Comparison of ENCODE assay signal across 16 cellular contexts in the genomic region with DNA sequence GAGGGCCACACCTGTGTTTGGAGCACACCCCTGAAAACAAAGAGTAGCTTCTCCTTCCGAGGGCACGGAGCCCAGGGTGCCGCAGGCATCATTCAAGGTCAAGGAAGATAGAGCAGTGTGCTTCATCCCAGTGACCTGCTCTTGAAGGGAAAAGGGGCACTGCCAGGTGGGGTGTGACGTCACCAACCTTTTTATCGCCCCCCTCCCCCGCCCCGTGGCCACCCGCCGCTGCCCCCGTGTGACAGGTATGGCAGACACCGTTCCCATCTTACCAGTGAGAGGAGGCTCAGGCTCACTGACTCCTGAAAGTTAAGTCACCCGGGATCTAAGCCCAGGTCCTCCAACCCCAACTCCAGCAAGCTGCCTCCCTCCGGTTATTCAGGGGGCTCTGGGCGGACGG.
DNase-seq lines count a peak whose midpoint lies in the region; ATAC-seq and TF ChIP-seq lines count a peak whose summit lies in the region.
"Had no signal": no experiment of that assay in that cellular context is flagged by ENCODE, and none has a peak within 500 bp of the region (broad histone marks: within the 10 kb centered on the region; RNA-seq: fewer than 3 reads in every experiment).

No MANE protein-coding gene starts in this region.

- H3K56ac ChIP-seq in mesendoderm (ENCODE audit: low read length): no peak overlapping the region

- TF ChIP-seq CTCF in GM23338 (conservative IDR thresholded peaks at IDR 0.05; ENCODE audit: low read depth in 2 of 2) (no peak; a peak in 1 of 4 replicates), HCT116 (IDR thresholded peaks at IDR 0.05 in 2 of 3, conservative IDR thresholded peaks at IDR 0.05 in 1 of 3; ENCODE audit: borderline replicate concordance in 1 of 3, insufficient read depth in 1 of 3, low read depth in 2 of 3, low read length in 2 of 3) (no peak), endodermal cell (conservative IDR thresholded peaks at IDR 0.05) (peak; percentile 35)

- H3K79me2 ChIP-seq in GM23338 (replicated peaks; ENCODE audit: insufficient read depth) (no peaks in the 10 kb centered on the region), HCT116 (ENCODE audit: insufficient read depth, low read length) (no peaks in the 10 kb centered on the region), mesendoderm (ENCODE audit: control insufficient read depth, insufficient read depth, low read length) (no peaks in the 10 kb centered on the region)

- TF ChIP-seq RAD21 in HCT116 (IDR thresholded peaks at IDR 0.05; ENCODE audit: low read depth): no peak

- H3K36me3 Mint-ChIP-seq in GM23338 (ENCODE audit: low read depth) (no peaks in the 10 kb centered on the region), endodermal cell (ENCODE audit: low read depth) (no peaks in the 10 kb centered on the region)
- H3K36me3 Mint-ChIP-seq: CD4-positive, CD25-positive, alpha-beta regulatory T cell had no signal

- H4K8ac ChIP-seq in mesendoderm (ENCODE audit: low read depth, low read length): no peak overlapping the region

- H3K23ac ChIP-seq in mesendoderm (ENCODE audit: low read length): no peak overlapping the region

- ATAC-seq in GM23338: peak; percentile 42
- ATAC-seq in HCT116: peak; percentile 42; the same call in 1 of the 2 replicates
- ATAC-seq in left ventricle myocardium superior: no peak
- no peak for ATAC-seq in HG03457 (IDR thresholded peaks at IDR 0.05; ENCODE audit: unreplicated experiment)

- no TSS peak for BruUV-seq in HCT116 (replicated peaks; lab: Mats Ljungman, UMichigan)

- no peaks in the 10 kb centered on the region for H3K79me1 ChIP-seq in mesendoderm (ENCODE audit: low read length)

- TF ChIP-seq POLR2A in HCT116 (IDR thresholded peaks at IDR 0.05; ENCODE audit: borderline replicate concordance, extremely low read depth, insufficient read depth, insufficient read length): no peak

- CTCF ChIA-PET in HCT116 (lab: Charles Lee): no interaction called here

- intact Hi-C loops in HCT116 (cut with micrococcal nuclease) (no loop called here), left ventricle myocardium superior (cut with micrococcal nuclease) (no loop called here)

- no peak overlapping the region for H2AK5ac ChIP-seq in mesendoderm (ENCODE audit: low read length)

- H3K4ac ChIP-seq in mesendoderm (ENCODE audit: low read depth, low read length): no peak overlapping the region

- H3K27ac ChIP-seq in GM23338 (ENCODE audit: low read depth): no peak overlapping the region
- H3K27ac ChIP-seq in HCT116 (ENCODE audit: low read depth, low read length): no peak overlapping the region
- no peak overlapping the region for H3K27ac ChIP-seq in endodermal cell (ENCODE audit: low read depth, low read length)
- H3K27ac ChIP-seq in mesendoderm (ENCODE audit: low read depth, low read length): no peak overlapping the region

- H2BK120ac ChIP-seq in mesendoderm (ENCODE audit: low read depth, low read length): no peak overlapping the region

- H3K9me2 ChIP-seq in GM23338 (ENCODE audit: insufficient read depth) (no peaks in the 10 kb centered on the region), HCT116 (ENCODE audit: insufficient read depth) (no peaks in the 10 kb centered on the region)

- H3K4me3 ChIP-seq in GM23338 (no peak overlapping the region), HCT116 (replicated peaks in 1 of 2; ENCODE audit: low read depth in 1 of 2, low read length in 2 of 2) (no peak overlapping the region), endodermal cell (ENCODE audit: low read length) (no peak overlapping the region), mesendoderm (ENCODE audit: low read length) (no peak overlapping the region)
- H3K4me3 ChIP-seq: HAP-1 had no signal

- H3K27me3 Mint-ChIP-seq in GM23338 (ENCODE audit: insufficient read depth, low read depth, poor library complexity): peaks cover 14% of the 10 kb centered on the region
- no peaks in the 10 kb centered on the region for H3K27me3 Mint-ChIP-seq in endodermal cell (ENCODE audit: insufficient read depth)

- no peak overlapping the region for H2BK15ac ChIP-seq in mesendoderm (replicated peaks; ENCODE audit: low read depth)

- H3K9me3 ChIP-seq in HCT116 (ENCODE audit: control insufficient read depth in 1 of 2, insufficient read depth in 1 of 2, low read depth in 1 of 2, low read length in 2 of 2) (no peaks in the 10 kb centered on the region), endodermal cell (ENCODE audit: control insufficient read depth, low read length) (no peaks in the 10 kb centered on the region)
- H3K9me3 ChIP-seq: BE2C, Caco-2, HAP-1 had no signal

- peaks cover 10% of the 10 kb centered on the region for H3K4me1 Mint-ChIP-seq in GM23338
- H3K4me1 Mint-ChIP-seq in endodermal cell: no peaks in the 10 kb centered on the region

- H3K27ac Mint-ChIP-seq in GM23338 (no peak overlapping the region), endodermal cell (no peak overlapping the region)
- H3K27ac Mint-ChIP-seq: CD4-positive, CD25-positive, alpha-beta regulatory T cell had no signal

- 79 to 95% methylated on average over 7 to 15 of the region's 15 CpGs for WGBS in endodermal cell (ENCODE audit: insufficient coverage in 1 of 2, insufficient read length in 1 of 2), 2 experiments
- no CpG with 5 or more reads among the region's 15 CpGs for WGBS in mesendoderm (ENCODE audit: extremely low coverage, insufficient coverage, low lambda C conversion rate)

- H2AFZ ChIP-seq in GM23338 (no peak overlapping the region), HCT116 (ENCODE audit: low read depth, low read length, poor library complexity, severe bottlenecking) (no peak overlapping the region)

- H4K20me1 ChIP-seq in GM23338 (replicated peaks; ENCODE audit: insufficient read depth): no peaks in the 10 kb centered on the region
- no peaks in the 10 kb centered on the region for H4K20me1 ChIP-seq in HCT116 (ENCODE audit: insufficient read depth)

- no peak overlapping the region for H4K5ac ChIP-seq in mesendoderm (ENCODE audit: low read length)

- H3K27me3 ChIP-seq in GM23338 (ENCODE audit: insufficient read depth) (no peaks in the 10 kb centered on the region), HCT116 (ENCODE audit: insufficient read depth, low read length) (no peaks in the 10 kb centered on the region), endodermal cell (ENCODE audit: control insufficient read depth, insufficient read depth, low read length, poor library complexity, severe bottlenecking) (no peaks in the 10 kb centered on the region), mesendoderm (ENCODE audit: insufficient read depth, low read length, poor library complexity) (no peaks in the 10 kb centered on the region)
- H3K27me3 ChIP-seq: BE2C had no signal

- H3K36me3 ChIP-seq in GM23338 (ENCODE audit: insufficient read depth) (no peaks in the 10 kb centered on the region), HCT116 (ENCODE audit: control insufficient read depth in 1 of 2, insufficient read depth in 2 of 2, low read length in 2 of 2) (no peaks in the 10 kb centered on the region), endodermal cell (ENCODE audit: control insufficient read depth, insufficient read depth, low read length) (no peaks in the 10 kb centered on the region), mesendoderm (ENCODE audit: control insufficient read depth, insufficient read depth, low read length) (no peaks in the 10 kb centered on the region)
- H3K36me3 ChIP-seq: BE2C, HAP-1 had no signal

- H3K4me2 ChIP-seq in GM23338 (no peak overlapping the region), HCT116 (ENCODE audit: low read length) (no peak overlapping the region), mesendoderm (ENCODE audit: low read length) (no peak overlapping the region)

- H3K9me3 Mint-ChIP-seq in GM23338 (peaks cover 2% of the 10 kb centered on the region; the same call in 2 of the 3 replicates), endodermal cell (peaks cover 2% of the 10 kb centered on the region)
- H3K9me3 Mint-ChIP-seq: CD4-positive, CD25-positive, alpha-beta regulatory T cell had no signal

- no peak overlapping the region for H2BK5ac ChIP-seq in mesendoderm (ENCODE audit: low read length)

- no peaks in the 10 kb centered on the region for H3F3A ChIP-seq in GM23338 (replicated peaks; ENCODE audit: low read depth)

- no peak overlapping the region for H3K9ac ChIP-seq in HCT116 (ENCODE audit: low read length)
- no peak overlapping the region for H3K9ac ChIP-seq in endodermal cell (ENCODE audit: extremely low read depth, low read length, poor library complexity, severe bottlenecking)
- H3K9ac ChIP-seq in mesendoderm (ENCODE audit: low read length): no peak overlapping the region

- POLR2A ChIA-PET in HCT116 (lab: Charles Lee): no interaction called here

- H3K4me3 Mint-ChIP-seq in GM23338: no peak overlapping the region
- no peak overlapping the region for H3K4me3 Mint-ChIP-seq in endodermal cell
- H3K4me3 Mint-ChIP-seq: CD4-positive, CD25-positive, alpha-beta regulatory T cell had no signal

- RAD21 ChIA-PET in HCT116 (lab: Charles Lee; ENCODE audit: low non-redundant PET in 1 of 2, low total read pairs in 2 of 2, uncharacterized antibody in 2 of 2, unreplicated experiment in 2 of 2): no interaction called here

- H3K18ac ChIP-seq in mesendoderm (ENCODE audit: low read length): no peak overlapping the region

- DNase-seq in GM23338 (ENCODE audit: low spot score) (peak; percentile 17), HCT116 (ENCODE audit: low read depth, low spot score) (no peak), endodermal cell (peak; percentile 67), mesendoderm (peak; percentile 22), left ventricle myocardium superior (no peak)
- no peak for DNase-seq in effector CD8-positive, alpha-beta T cell (lab: John Stamatoyannopoulos, UW)
- DNase-seq: ACHN; BE2C; C1 segment of cervical spinal cord; Caco-2; CD4-positive, CD25-positive, alpha-beta regulatory T cell; GDM1; GOT3; KG1 had no signal

- H3K4me1 ChIP-seq in GM23338 (ENCODE audit: insufficient read depth): no peaks in the 10 kb centered on the region
- H3K4me1 ChIP-seq in HCT116 (ENCODE audit: control insufficient read depth in 1 of 2, insufficient read depth in 2 of 2, low read length in 2 of 2): no peaks in the 10 kb centered on the region
- H3K4me1 ChIP-seq in endodermal cell (ENCODE audit: control insufficient read depth, insufficient read depth, low read length): no peaks in the 10 kb centered on the region
- H3K4me1 ChIP-seq in mesendoderm (ENCODE audit: control insufficient read depth, low read depth, low read length): no peaks in the 10 kb centered on the region
- H3K4me1 ChIP-seq: BE2C, Caco-2, HAP-1 had no signal

TF ChIP-seq in GM23338, 12 proteins besides CTCF, POLR2A, EP300 and RAD21:
- TF ChIP-seq JUNB (IDR thresholded peaks at IDR 0.05; ENCODE audit: unreplicated experiment): no peak
- TF ChIP-seq CREB1 (CRISPR knock-in tag; IDR thresholded peaks at IDR 0.05; ENCODE audit: low read depth): peak; percentile 68

TF ChIP-seq in HCT116, 20 proteins besides CTCF, POLR2A, EP300 and RAD21 (continues in another document):
- TF ChIP-seq CBX3 (IDR thresholded peaks at IDR 0.05; ENCODE audit: low read depth) (no peak), SP1 (IDR thresholded peaks at IDR 0.05; ENCODE audit: low read depth) (no peak), ELF1 (IDR thresholded peaks at IDR 0.05; ENCODE audit: borderline replicate concordance, low read depth) (no peak)

Comparison
In these comparisons a context has a peak if more than half of its experiments do, and no peak if none do; other contexts are left out.
1. ATAC-seq: peak in GM23338 (single experiment) and HCT116 (single experiment); none in left ventricle myocardium superior (single experiment) and HG03457 (single experiment).
2. DNase-seq: peak in GM23338 (single experiment), endodermal cell (single experiment) and mesendoderm (single experiment); none in HCT116 (single experiment), effector CD8-positive, alpha-beta T cell (single experiment) and left ventricle myocardium superior (single experiment).